In genomic region chr16:351804-352520, GRCh38 we compare ENCODE assay signal across 8 cellular contexts.
DNase-seq lines count a peak whose midpoint lies in the region; ATAC-seq and TF ChIP-seq lines count a peak whose summit lies in the region.

No MANE protein-coding gene starts in this region.

- peak; percentile 8 for ATAC-seq in HG02943 (IDR thresholded peaks at IDR 0.05; ENCODE audit: low read depth, unreplicated experiment)

- H3K27ac Mint-ChIP-seq in nephron: peak overlapping the region in 2 of 3 experiments; percentile 87 to 91

- peak overlapping the region; percentile 65 for H3K4me3 ChIP-seq in epithelial cell of esophagus (ENCODE audit: low read length)

- no peaks in the 10 kb centered on the region for H3K27me3 Mint-ChIP-seq in nephron (ENCODE audit: low read depth)

- peak; percentile 80 for DNase-seq in activated effector memory CD4-positive, alpha-beta T cell treated with anti-CD3 and anti-CD28 coated beads, Interleukin-2, amount 50 U/mL, for 16 hours
- DNase-seq in activated effector memory CD4-positive, alpha-beta T cell treated with Interleukin-2 at 50 U/mL for 16 hours: no peak
- peak; percentile 21 for DNase-seq in T follicular helper cell (ENCODE audit: low read depth)
- peak; percentile 23 for DNase-seq in epithelial cell of esophagus (ENCODE audit: low read depth)
- DNase-seq in HuH-7 (ENCODE audit: low spot score): no peak
- DNase-seq in LoVo (ENCODE audit: low spot score): no peak

- TF ChIP-seq CTCF in epithelial cell of esophagus (IDR thresholded peaks at IDR 0.05; ENCODE audit: insufficient read depth, low read depth, low read length, missing control alignments) (no peak), nephron (IDR thresholded peaks at IDR 0.05; ENCODE audit: unreplicated experiment in 3 of 3) (no peak)

- H3K36me3 Mint-ChIP-seq in nephron (ENCODE audit: low read depth): peaks cover 12% of the 10 kb centered on the region

- H3K4me3 Mint-ChIP-seq in nephron: peak overlapping the region; percentile 92 to 98 (median 96)

- H3K4me1 Mint-ChIP-seq in nephron: peaks cover 12% of the 10 kb centered on the region

- no peaks in the 10 kb centered on the region for H3K9me3 Mint-ChIP-seq in nephron

Comparison
In these comparisons a context has a peak if more than half of its experiments do, and no peak if none do; other contexts are left out.
1. DNase-seq: peak in activated effector memory CD4-positive, alpha-beta T cell treated with anti-CD3 and anti-CD28 coated beads, Interleukin-2, amount 50 U/mL, for 16 hours (single experiment), T follicular helper cell (single experiment) and epithelial cell of esophagus (single experiment); none in activated effector memory CD4-positive, alpha-beta T cell treated with Interleukin-2 at 50 U/mL for 16 hours (single experiment), HuH-7 (single experiment) and LoVo (single experiment).